In the genomic region with DNA sequence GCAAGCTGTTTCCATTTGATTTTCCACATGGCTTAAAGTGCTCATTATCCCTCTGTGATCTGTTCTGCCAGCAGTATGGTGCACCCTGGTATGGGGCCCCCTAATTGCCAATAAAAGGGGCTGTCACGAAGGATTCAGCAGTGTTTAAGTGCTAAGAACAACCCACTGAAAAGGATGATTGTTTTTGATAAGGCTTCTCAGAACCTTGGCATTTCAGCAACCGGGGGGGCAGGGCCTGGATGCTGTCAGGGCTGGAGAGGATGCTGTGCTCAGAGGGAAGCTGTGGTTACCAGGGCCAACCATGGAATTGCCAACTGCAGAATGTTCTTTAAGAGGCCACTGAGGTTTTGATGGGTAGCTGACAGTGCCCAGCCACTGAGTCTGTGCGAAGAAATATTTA, we compare ENCODE assay signal across 17 cellular contexts.
A peak's percentile ranks its signal among the peaks of the same experiment; 100 is the strongest.
DNase-seq lines count a peak whose midpoint lies in the region; ATAC-seq and TF ChIP-seq lines count a peak whose summit lies in the region.
"Had no signal": no experiment of that assay in that cellular context is flagged by ENCODE, and none has a peak within 500 bp of the region (broad histone marks: within the 10 kb centered on the region; RNA-seq: fewer than 3 reads in every experiment).

No MANE protein-coding gene starts in this region.

- H3K4me1 ChIP-seq in adipocyte (ENCODE audit: control insufficient read depth, insufficient read depth, low read length) = peaks cover 18% of the 10 kb centered on the region
- H3K4me1 ChIP-seq in tibial nerve = peaks cover 0 to 45% (median 4%) of the 10 kb centered on the region in 4 donors

- WGBS in tibial nerve, 2 donors = 49 to 63% methylated on average over 3 of the region's 3 CpGs

- H3K9ac ChIP-seq in adipocyte (ENCODE audit: low read length) = peak overlapping the region; percentile 13

- H3K4me3 ChIP-seq in adipocyte (ENCODE audit: low read length) = no peak overlapping the region
- no peak overlapping the region for H3K4me3 ChIP-seq in tibial nerve
- H3K4me3 ChIP-seq: cardiac muscle cell had no signal

- H3K27ac ChIP-seq in tibial nerve = peak overlapping the region; percentile 17 to 87 (median 60)
- H3K27ac ChIP-seq: cardiac muscle cell, VCaP had no signal

- H3K36me3 ChIP-seq in adipocyte (ENCODE audit: control insufficient read depth, insufficient read depth, low read length, severe bottlenecking) = no peaks in the 10 kb centered on the region
- no peaks in the 10 kb centered on the region for H3K36me3 ChIP-seq in tibial nerve
- H3K36me3 ChIP-seq: cardiac muscle cell had no signal

- no peaks in the 10 kb centered on the region for H3K9me3 ChIP-seq in adipocyte (ENCODE audit: control insufficient read depth, low read length)
- H3K9me3 ChIP-seq in tibial nerve = no peaks in the 10 kb centered on the region

- H3K27me3 ChIP-seq in adipocyte (replicated peaks; ENCODE audit: control insufficient read depth, insufficient read depth, low read length) = no peaks in the 10 kb centered on the region
- H3K27me3 ChIP-seq in tibial nerve = no peaks in the 10 kb centered on the region
- H3K27me3 ChIP-seq: cardiac muscle cell had no signal

- DNase-seq in cardiac septum (ENCODE audit: low spot score) (peak; percentile 57), Right ventricle myocardium superior (no peak), adipocyte (ENCODE audit: low read depth) (no peak), left kidney (ENCODE audit: low read depth, low spot score) (peak; percentile 35), tibial nerve (ENCODE audit: low spot score in 2 of 2) (no peak), GF-D8 (lab: John Stamatoyannopoulos, UW) (no peak), NCI-H1436 treated with DMSO at 0.1 percent for 48 hours (lab: John Stamatoyannopoulos, UW) (no peak)
- no peak for DNase-seq in effector CD8-positive, alpha-beta T cell (lab: John Stamatoyannopoulos, UW)
- DNase-seq: activated CD8-positive, alpha-beta T cell treated with anti-CD3 and anti-CD28 coated beads, Interleukin-2, amount 10 ng/mL, durations not matched to agents 7 days and 5 days; activated naive CD8-positive, alpha-beta T cell treated with anti-CD3 and anti-CD28 coated beads for 36 hours; effector memory CD8-positive, alpha-beta T cell; mesendoderm; NCI-H1694 treated with DMSO at 0.1 percent for 48 hours; T-helper 1 cell; trophoblast cell had no signal

- TF ChIP-seq POLR2A in tibial nerve (IDR thresholded peaks at IDR 0.05) = no peak

- intact Hi-C loops in cardiac septum (cut with DNase I) (no loop called here), Right ventricle myocardium superior (cut with DNase I) (no loop called here)

- no peak for TF ChIP-seq CTCF in tibial nerve (IDR thresholded peaks at IDR 0.05)

- no peak for ATAC-seq in Right ventricle myocardium superior (ENCODE audit: poor library complexity)
- ATAC-seq: activated CD8-positive, alpha-beta T cell treated with anti-CD3 and anti-CD28 coated beads, Interleukin-2, amount 10 ng/mL, durations not matched to agents 7 days and 5 days; effector memory CD8-positive, alpha-beta T cell had no signal

- TF ChIP-seq EP300 in tibial nerve (IDR thresholded peaks at IDR 0.05) = no peak

Comparison
In these comparisons a context has a peak if more than half of its experiments do, and no peak if none do; other contexts are left out.
1. DNase-seq: peak in cardiac septum (single experiment) and left kidney (single experiment); none in Right ventricle myocardium superior (single experiment), adipocyte (single experiment), tibial nerve (0 of 2), effector CD8-positive, alpha-beta T cell (single experiment), GF-D8 (single experiment) and NCI-H1436 treated with DMSO at 0.1 percent for 48 hours (single experiment).